Comparison of ENCODE assay signal across 8 cellular contexts in the genomic region with DNA sequence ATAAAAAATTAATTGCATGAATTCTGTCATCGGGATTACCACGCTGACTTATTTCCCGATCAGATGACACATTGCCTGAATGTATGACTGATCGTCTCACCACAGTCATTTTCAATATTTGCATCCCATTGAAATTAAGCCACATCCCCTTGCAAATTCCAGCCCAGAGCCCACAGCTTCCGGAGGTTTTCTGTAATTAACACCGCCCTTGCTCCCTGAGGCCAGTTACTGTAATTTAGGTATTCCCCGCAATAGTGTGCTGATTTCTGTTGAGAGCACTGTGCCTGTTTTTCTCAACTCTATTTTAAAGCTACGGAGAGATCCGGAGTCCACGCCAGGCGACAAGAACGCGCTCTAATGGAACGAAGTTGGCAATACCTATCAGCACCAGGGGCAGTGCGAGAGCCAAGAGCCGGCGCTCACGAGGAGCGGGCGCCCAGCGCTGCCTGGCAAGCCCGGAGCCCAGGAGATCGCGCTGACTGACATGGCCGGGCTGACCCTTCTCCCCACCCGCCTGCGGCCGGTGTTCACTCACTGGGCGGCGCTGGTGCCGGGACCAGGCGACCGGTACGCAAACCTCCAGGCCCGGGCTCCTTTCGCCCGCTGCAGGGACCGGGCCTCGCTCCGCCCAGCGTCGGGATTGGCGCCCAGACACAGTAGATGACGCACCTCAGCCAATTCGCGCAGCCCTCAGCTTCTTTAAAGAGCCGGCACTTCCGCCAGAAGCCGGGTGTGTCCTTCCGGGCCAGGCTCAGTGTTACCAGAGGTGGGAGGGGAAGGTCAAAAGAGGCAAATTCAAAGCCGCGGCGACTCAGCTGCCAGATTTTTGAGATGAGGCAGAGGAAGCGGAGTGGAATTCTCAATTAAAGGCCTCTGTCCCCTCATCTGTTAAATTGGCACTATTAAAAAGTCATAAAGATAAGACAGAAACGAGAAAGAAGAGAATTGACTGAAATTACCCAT. TPM values are rescaled to one million over a fixed set of nuclear protein-coding genes. Genes with fewer than 3 reads are reported as not detected.
DNase-seq lines count a peak whose midpoint lies in the region; ATAC-seq, FAIRE-seq and TF ChIP-seq lines count a peak whose summit lies in the region.

A gene with protein sequence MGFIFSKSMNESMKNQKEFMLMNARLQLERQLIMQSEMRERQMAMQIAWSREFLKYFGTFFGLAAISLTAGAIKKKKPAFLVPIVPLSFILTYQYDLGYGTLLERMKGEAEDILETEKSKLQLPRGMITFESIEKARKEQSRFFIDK (minus strand): TSS at position 672 of the 963 bp plus-strand sequence. CDS start 5,948 bp downstream, outside the sequence.

- 4% methylated on average over 55 of the region's 55 CpGs for WGBS in HUES64
- WGBS in mesodermal cell (ENCODE audit: insufficient coverage in 2 of 2), 2 experiments, result 5 to 7% methylated on average over 41 to 43 of the region's 55 CpGs

- ATAC-seq in GM21447 (IDR thresholded peaks at IDR 0.05; ENCODE audit: unreplicated experiment), result peak; percentile 80

- H3K27ac ChIP-seq in HUES64 (ENCODE audit: low read depth, low read length), result peak within 1 kb of the TSS; percentile 90
- H3K27ac ChIP-seq in OCI-LY1 (ENCODE audit: low read depth, low read length, poor library complexity, severe bottlenecking), result peak within 1 kb of the TSS; percentile 85
- H3K27ac ChIP-seq in mesodermal cell (ENCODE audit: low read depth, low read length, severe bottlenecking), result peak within 1 kb of the TSS; percentile 85

- no peaks in the 10 kb centered on the region for H3F3A ChIP-seq in OCI-LY1 (ENCODE audit: insufficient read depth, low read length)

- H3K9ac ChIP-seq in HUES64 (ENCODE audit: low read depth, low read length) (peak within 1 kb of the TSS; percentile 89), OCI-LY1 (ENCODE audit: low read length) (peak within 1 kb of the TSS; percentile 88)

- no peaks in the 10 kb centered on the region for H3K79me2 ChIP-seq in OCI-LY1 (ENCODE audit: insufficient read depth, low read length)

- H2AFZ ChIP-seq in OCI-LY1 (ENCODE audit: low read length), result no peak within 1 kb of the TSS

- no peaks in the 10 kb centered on the region for H4K20me1 ChIP-seq in OCI-LY1 (ENCODE audit: insufficient read depth, low read length)

- peak; percentile 95 for DNase-seq in DMS 273 (lab: John Stamatoyannopoulos, UW; ENCODE audit: unreplicated experiment)
- peak; percentile 91 for DNase-seq in activated CD8-positive, alpha-beta memory T cell treated with anti-CD3 and anti-CD28 coated beads, Interleukin-2, amount 50 U/mL, for 48 hours
- DNase-seq in stimulated activated CD8-positive, alpha-beta memory T cell treated with anti-CD3 and anti-CD28 coated beads, Interleukin-15, amount 100 ng/mL, for 4 hours (ENCODE audit: low read depth in 2 of 2), result peak; percentile 79 to 84

- peak within 1 kb of the TSS; percentile 81 for H3K4me2 ChIP-seq in OCI-LY1 (ENCODE audit: low read length)

- H3K27me3 ChIP-seq in HUES64 (ENCODE audit: insufficient read depth, low read length) (no peaks in the 10 kb centered on the region), OCI-LY1 (ENCODE audit: insufficient read depth, low read length) (no peaks in the 10 kb centered on the region)

- FAIRE-seq in endometrium (lab: Jason Lieb, UNC), result peak; percentile 94

- no peak for TF ChIP-seq CTCF in OCI-LY1 (IDR thresholded peaks at IDR 0.05; ENCODE audit: low read length)

- H3K4me1 ChIP-seq in HUES64 (ENCODE audit: insufficient read depth, low read length) (peaks cover 6% of the 10 kb centered on the region; the same call in 1 of the 2 replicates), OCI-LY1 (ENCODE audit: insufficient read depth, low read length, severe bottlenecking) (peaks cover 22% of the 10 kb centered on the region), mesodermal cell (ENCODE audit: control insufficient read depth, insufficient read depth, low read length, poor library complexity, severe bottlenecking) (peaks cover 14% of the 10 kb centered on the region)

- H3K4me3 ChIP-seq in HUES64 (ENCODE audit: low read length) (peak within 1 kb of the TSS; percentile 95), OCI-LY1 (ENCODE audit: low read depth, low read length, poor library complexity, severe bottlenecking) (peak within 1 kb of the TSS; percentile 79), mesodermal cell (ENCODE audit: extremely low read depth, insufficient read depth, low read length, poor library complexity, severe bottlenecking) (peak within 1 kb of the TSS; percentile 59)

- H3K9me2 ChIP-seq in OCI-LY1 (ENCODE audit: low read depth, low read length), result no peaks in the 10 kb centered on the region

- H3K36me3 ChIP-seq in HUES64 (ENCODE audit: insufficient read depth, low read length), result peaks cover 11% of the 10 kb centered on the region
- peaks cover 16% of the 10 kb centered on the region for H3K36me3 ChIP-seq in OCI-LY1 (ENCODE audit: insufficient read depth, low read length)
- H3K36me3 ChIP-seq in mesodermal cell (ENCODE audit: control insufficient read depth, insufficient read depth, low read length), result peaks cover 14% of the 10 kb centered on the region

- H3K9me3 ChIP-seq in HUES64 (ENCODE audit: insufficient read depth, low read depth, low read length) (peaks cover 10% of the 10 kb centered on the region; the same call in 1 of the 2 replicates), OCI-LY1 (ENCODE audit: low read length) (peaks cover 6% of the 10 kb centered on the region; the same call in 1 of the 2 replicates), mesodermal cell (ENCODE audit: control insufficient read depth, low read length) (peaks cover 24% of the 10 kb centered on the region)

RNA-seq across cellular contexts. Expression of the gene that starts here (rescaled TPM):
- polyA plus RNA-seq in HUES64 (2013, experiment 1 of 2), result 18.8 TPM
- polyA plus RNA-seq in HUES64 (2013, experiment 2 of 2), result 28.7 TPM
- polyA plus RNA-seq in mesodermal cell (2013, experiment 1 of 2), result 19.2 TPM
- 24.7 TPM for polyA plus RNA-seq in mesodermal cell (2013, experiment 2 of 2)

Comparison
In these comparisons a context has a peak if more than half of its experiments do, and no peak if none do; other contexts are left out.
1. Peak in every context shown above with its lines: DNase-seq, ATAC-seq, H3K4me3 ChIP-seq and H3K27ac ChIP-seq.